ENCODE assay signal across 8 cellular contexts in the genomic region with DNA sequence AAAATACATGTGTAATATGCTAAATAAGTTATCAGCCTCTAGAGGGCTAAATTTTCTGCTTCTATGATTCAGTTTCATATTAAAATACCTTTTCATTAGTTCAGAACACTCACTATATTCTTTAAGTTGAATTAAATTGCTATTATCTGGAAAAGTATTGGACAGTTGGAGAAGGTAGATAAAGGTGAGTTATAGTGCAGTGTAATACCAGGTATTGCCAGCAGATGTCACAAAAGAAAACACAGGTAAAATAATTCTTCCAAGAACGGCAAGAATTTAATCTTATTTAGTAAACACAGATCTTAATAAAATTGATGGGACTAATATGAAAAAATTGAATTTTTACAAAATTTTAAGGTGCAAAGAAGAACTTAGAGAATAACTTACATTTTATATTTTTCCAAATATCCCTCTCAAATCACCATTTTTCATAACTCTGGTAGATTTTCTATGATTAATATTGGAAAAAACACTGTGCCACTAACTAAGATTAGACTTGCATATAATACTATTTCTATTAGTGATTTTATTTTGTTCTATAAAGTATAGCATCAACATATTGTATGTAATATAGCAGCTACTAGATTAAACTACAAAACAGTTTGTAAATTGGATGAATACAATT. TPM values are rescaled to one million over a fixed set of nuclear protein-coding genes. Genes with fewer than 3 reads are reported as not detected.
DNase-seq lines count a peak whose midpoint lies in the region; ATAC-seq lines count a peak whose summit lies in the region.

No MANE protein-coding gene starts in this region.

- H3K27me3 Mint-ChIP-seq in stimulated activated naive B cell treated with anti-CD40 and anti-IgM and Interleukin-4, amounts not matched to agents 10 μg/mL and 1 μg/mL and 100 μg/mL, for 72 hours = peaks cover 22 to 25% of the 10 kb centered on the region in 2 donors

- ATAC-seq in stimulated activated naive B cell treated with anti-CD40 and anti-IgM and Interleukin-4, amounts not matched to agents 10 μg/mL and 1 μg/mL and 100 μg/mL, for 72 hours (replicated peaks) = no peak

- peaks cover 0 to 4% of the 10 kb centered on the region in 2 donors for H3K9me3 Mint-ChIP-seq in stimulated activated naive B cell treated with anti-CD40 and anti-IgM and Interleukin-4, amounts not matched to agents 10 μg/mL and 1 μg/mL and 100 μg/mL, for 72 hours

- in situ Hi-C loops in KBM-7 (cut with MboI; ENCODE audit: low pct_unique_long_range_greater_than_20kb, low sequenced_read_pairs) = no loop called here

- no peaks in the 10 kb centered on the region for H3K36me3 Mint-ChIP-seq in stimulated activated naive B cell treated with anti-CD40 and anti-IgM and Interleukin-4, amounts not matched to agents 10 μg/mL and 1 μg/mL and 100 μg/mL, for 72 hours

- DNase-seq in DMS53 treated with DMSO at 0.1 percent for 48 hours (lab: John Stamatoyannopoulos, UW; ENCODE audit: unreplicated experiment) (peak; percentile 1), KBM-7 (peak; percentile 22), astrocyte of the hippocampus (ENCODE audit: low read depth, low spot score) (peak; percentile 34), myocyte (ENCODE audit: low read depth) (peak; percentile 0), NCI-H1436 (lab: John Stamatoyannopoulos, UW) (no peak), anterior cingulate cortex (lab: John Stamatoyannopoulos, UW) (no peak)
- no peak for DNase-seq in stimulated activated naive B cell treated with anti-CD40 and anti-IgM and Interleukin-4, amounts not matched to agents 10 μg/mL and 1 μg/mL and 100 μg/mL, for 72 hours
- DNase-seq in stimulated activated CD4-positive, alpha-beta T cell treated with anti-CD3 and anti-CD28 coated beads, Interleukin-4, amount 100 ng/mL, for 24 hours = no peak

- no peak overlapping the region for H3K27ac Mint-ChIP-seq in stimulated activated naive B cell treated with anti-CD40 and anti-IgM and Interleukin-4, amounts not matched to agents 10 μg/mL and 1 μg/mL and 100 μg/mL, for 72 hours

- no peak overlapping the region for H3K4me3 Mint-ChIP-seq in stimulated activated naive B cell treated with anti-CD40 and anti-IgM and Interleukin-4, amounts not matched to agents 10 μg/mL and 1 μg/mL and 100 μg/mL, for 72 hours

- peaks cover 2 to 8% of the 10 kb centered on the region in 2 donors for H3K4me1 Mint-ChIP-seq in stimulated activated naive B cell treated with anti-CD40 and anti-IgM and Interleukin-4, amounts not matched to agents 10 μg/mL and 1 μg/mL and 100 μg/mL, for 72 hours

RNA-seq across cellular contexts. Expression of gene LRRC4C, which starts 1.7 kb away (rescaled TPM):
- not detected in 2 replicates for total RNA-seq in myocyte
- polyA plus RNA-seq in myocyte (2012) = not detected

Comparison
In these comparisons a context has a peak if more than half of its experiments do, and no peak if none do; other contexts are left out.
1. DNase-seq: peak in DMS53 treated with DMSO at 0.1 percent for 48 hours (single experiment), KBM-7 (single experiment), astrocyte of the hippocampus (single experiment) and myocyte (single experiment); none in stimulated activated naive B cell treated with anti-CD40 and anti-IgM and Interleukin-4, amounts not matched to agents 10 μg/mL and 1 μg/mL and 100 μg/mL, for 72 hours (single experiment), NCI-H1436 (single experiment), stimulated activated CD4-positive, alpha-beta T cell treated with anti-CD3 and anti-CD28 coated beads, Interleukin-4, amount 100 ng/mL, for 24 hours (single experiment) and anterior cingulate cortex (0 of 58).